Comparison of ENCODE assay signal across 1 cellular context in genomic region chr14:38254565-38255407, GRCh38.
TF ChIP-seq lines count a peak whose summit lies in the region.

No MANE protein-coding gene starts in this region.

TF ChIP-seq in endothelial cell of umbilical vein, 7 proteins besides CTCF, POLR2A, EP300 and RAD21:
- TF ChIP-seq FOS (IDR thresholded peaks at IDR 0.05; ENCODE audit: borderline replicate concordance, insufficient read depth, low read length) (no peak), MYC (IDR thresholded peaks at IDR 0.05; ENCODE audit: low read depth, low read length) (no peak), POLR2AphosphoS5 (IDR thresholded peaks at IDR 0.05; ENCODE audit: insufficient read depth, low read depth, low read length) (peak; percentile 30), GATA2 (IDR thresholded peaks at IDR 0.05; ENCODE audit: insufficient read depth, insufficient read length, low read depth, low read length) (no peak), JUN (IDR thresholded peaks at IDR 0.05; ENCODE audit: borderline replicate concordance, insufficient read depth, insufficient read length, low read depth) (no peak), MAX (IDR thresholded peaks at IDR 0.05; ENCODE audit: insufficient read depth, insufficient read length) (no peak), EZH2 (IDR thresholded peaks at IDR 0.05; ENCODE audit: borderline replicate concordance, low read depth, low read length, severe bottlenecking) (no peak)
TF ChIP-seq in endothelial cell of umbilical vein: peak in this region for 1.
